8 cellular contexts compared by ENCODE assay signal in the genomic region with DNA sequence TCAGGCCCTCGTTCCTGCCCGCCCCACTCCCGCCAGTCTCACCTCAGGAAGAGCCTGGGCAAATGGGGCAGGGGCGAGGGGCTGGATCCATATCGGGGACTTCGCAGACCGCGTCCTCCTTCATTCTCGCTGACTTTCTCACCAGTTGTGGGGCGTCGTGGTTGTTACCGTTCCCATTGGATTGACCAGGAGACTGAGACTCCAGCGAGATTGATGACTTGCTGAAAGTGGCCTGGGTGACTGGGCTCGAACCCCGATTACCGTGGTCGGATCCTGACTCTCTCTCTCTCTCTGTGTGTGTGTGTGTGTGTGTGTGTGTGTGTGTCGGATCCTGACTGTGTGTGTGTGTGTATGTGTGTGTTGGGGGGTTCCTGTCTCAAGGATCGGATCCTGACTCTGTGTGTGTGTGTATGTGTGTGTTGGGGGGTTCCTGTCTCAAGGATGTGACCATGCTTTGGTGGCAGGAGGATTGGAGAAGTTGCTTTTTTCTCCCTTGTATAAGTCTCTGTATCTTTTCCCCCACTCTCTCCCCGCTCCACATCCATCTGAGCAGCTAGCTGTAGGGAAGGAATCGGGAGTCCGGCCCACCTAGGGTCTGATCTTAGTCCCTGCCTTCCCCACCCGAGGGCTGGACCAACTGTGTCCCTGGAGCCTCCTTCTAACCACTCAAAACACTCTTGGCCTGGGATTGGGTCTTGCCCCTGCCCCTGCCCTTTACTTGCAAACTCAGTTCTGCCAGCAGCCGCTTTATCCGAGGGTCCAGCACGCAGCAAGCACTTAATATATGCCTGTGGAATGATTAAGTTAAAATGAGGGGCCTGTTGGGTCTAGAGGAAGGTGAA. TPM values are rescaled to one million over a fixed set of nuclear protein-coding genes. Genes with fewer than 3 reads are reported as not detected.
DNase-seq lines count a peak whose midpoint lies in the region; ATAC-seq, FAIRE-seq and TF ChIP-seq lines count a peak whose summit lies in the region.

No MANE protein-coding gene starts in this region.

- no peak for TF ChIP-seq RAD21 in A549 (conservative IDR thresholded peaks at IDR 0.05 in 1 of 2, IDR thresholded peaks at IDR 0.05 in 1 of 2)

- no peak for FAIRE-seq in A549 (lab: Jason Lieb, UNC)

- peak in 1 of 2 experiments; percentile 5; a peak in 4 of 6 replicates for ATAC-seq in A549
- no peak for ATAC-seq in GM21423 (IDR thresholded peaks at IDR 0.05; ENCODE audit: unreplicated experiment)
- no peak for ATAC-seq in HG03378 (IDR thresholded peaks at IDR 0.05; ENCODE audit: unreplicated experiment)
- ATAC-seq in GM18498 (IDR thresholded peaks at IDR 0.05; ENCODE audit: unreplicated experiment): no peak

- H3K4me3 ChIP-seq in A549 (peak overlapping the region; percentile 70), H7 (ENCODE audit: insufficient read depth, low read depth, low read length) (peak overlapping the region; percentile 95), WERI-Rb-1 (ENCODE audit: low read depth, low read length) (peak overlapping the region; percentile 62), fibroblast of mammary gland (ENCODE audit: control insufficient read depth, low read depth, low read length) (peak overlapping the region; percentile 86), osteoblast (ENCODE audit: insufficient read depth, low read length) (peak overlapping the region; percentile 97)

- no peak for TF ChIP-seq CTCF in A549 (IDR thresholded peaks at IDR 0.05)
- no peak for TF ChIP-seq CTCF in WERI-Rb-1 (IDR thresholded peaks at IDR 0.05; ENCODE audit: low read depth, low read length)
- TF ChIP-seq CTCF in fibroblast of mammary gland (conservative IDR thresholded peaks at IDR 0.05; ENCODE audit: control insufficient read depth, insufficient read depth, low read depth, low read length): no peak
- no peak for TF ChIP-seq CTCF in osteoblast (IDR thresholded peaks at IDR 0.05; ENCODE audit: extremely low read depth, low read depth, low read length)

- DNase-seq in A549 (ENCODE audit: low read depth in 1 of 2, low spot score in 1 of 2): peak; percentile 29 to 44
- DNase-seq in H7: peak; percentile 62
- no peak for DNase-seq in WERI-Rb-1
- DNase-seq in fibroblast of mammary gland (ENCODE audit: low read depth): peak; percentile 46
- DNase-seq in osteoblast (ENCODE audit: insufficient read length, low spot score, missing footprints): peak; percentile 93

- peaks cover 30% of the 10 kb centered on the region for H4K20me1 ChIP-seq in osteoblast (ENCODE audit: insufficient read depth, low read length)

- H3K27ac ChIP-seq in A549 (peak overlapping the region; percentile 82 to 95), WERI-Rb-1 (peak overlapping the region; percentile 86), osteoblast (ENCODE audit: low read depth, low read length) (peak overlapping the region; percentile 78)

- peak overlapping the region; percentile 62 for H2AFZ ChIP-seq in osteoblast (ENCODE audit: low read length)

- TF ChIP-seq EP300 in A549 (IDR thresholded peaks at IDR 0.05): no peak

- POLR2A ChIA-PET in A549 (lab: Yijun Ruan, JAX): interaction anchor here (1.2 kb wide), 1 partner anchor 9 kb away, joined by 3 read pairs; no protein-coding TSS in a partner anchor

- H3K36me3 ChIP-seq in H7 (replicated peaks; ENCODE audit: control insufficient read depth, insufficient read depth, low read length) (peaks cover 2% of the 10 kb centered on the region; the same call in 1 of the 2 replicates), WERI-Rb-1 (no peaks in the 10 kb centered on the region), osteoblast (ENCODE audit: insufficient read depth, low read length) (no peaks in the 10 kb centered on the region)

- CTCF ChIA-PET in A549 (lab: Yijun Ruan, JAX): interaction anchor here (1.0 kb wide), 2 partner anchors 9 to 15 kb away, joined by 3 to 7 read pairs; no protein-coding TSS in a partner anchor

- H3K27me3 ChIP-seq in H7 (ENCODE audit: control insufficient read depth, insufficient read depth, low read length): no peaks in the 10 kb centered on the region
- no peaks in the 10 kb centered on the region for H3K27me3 ChIP-seq in WERI-Rb-1 (ENCODE audit: insufficient read depth, low read depth, severe bottlenecking)
- H3K27me3 ChIP-seq in osteoblast (ENCODE audit: insufficient read depth, low read length): no peaks in the 10 kb centered on the region

- H3K4me2 ChIP-seq in A549: peak overlapping the region; percentile 90
- peak overlapping the region; percentile 98 for H3K4me2 ChIP-seq in osteoblast (ENCODE audit: insufficient read depth, low read length)

- peaks cover 56% of the 10 kb centered on the region for H3K79me2 ChIP-seq in osteoblast (ENCODE audit: insufficient read depth, low read length)

- 33% methylated on average over 24 of the region's 26 CpGs for WGBS in A549 (ENCODE audit: missing lambda C conversion rate)

- H3K4me1 ChIP-seq in A549: peaks cover 13% of the 10 kb centered on the region; the same call in 2 of the 3 replicates
- H3K4me1 ChIP-seq in osteoblast (ENCODE audit: insufficient read depth, low read length): peaks cover 39% of the 10 kb centered on the region

- H3K9me3 ChIP-seq in A549 (no peaks in the 10 kb centered on the region), WERI-Rb-1 (ENCODE audit: severe bottlenecking) (no peaks in the 10 kb centered on the region), osteoblast (ENCODE audit: low read depth, low read length) (no peaks in the 10 kb centered on the region)

- no peak for TF ChIP-seq POLR2A in A549 (IDR thresholded peaks at IDR 0.05; ENCODE audit: low read length)

TF ChIP-seq in A549, 52 proteins besides CTCF, POLR2A, EP300 and RAD21 (continues in another document):
- TF ChIP-seq, protein P1, sequence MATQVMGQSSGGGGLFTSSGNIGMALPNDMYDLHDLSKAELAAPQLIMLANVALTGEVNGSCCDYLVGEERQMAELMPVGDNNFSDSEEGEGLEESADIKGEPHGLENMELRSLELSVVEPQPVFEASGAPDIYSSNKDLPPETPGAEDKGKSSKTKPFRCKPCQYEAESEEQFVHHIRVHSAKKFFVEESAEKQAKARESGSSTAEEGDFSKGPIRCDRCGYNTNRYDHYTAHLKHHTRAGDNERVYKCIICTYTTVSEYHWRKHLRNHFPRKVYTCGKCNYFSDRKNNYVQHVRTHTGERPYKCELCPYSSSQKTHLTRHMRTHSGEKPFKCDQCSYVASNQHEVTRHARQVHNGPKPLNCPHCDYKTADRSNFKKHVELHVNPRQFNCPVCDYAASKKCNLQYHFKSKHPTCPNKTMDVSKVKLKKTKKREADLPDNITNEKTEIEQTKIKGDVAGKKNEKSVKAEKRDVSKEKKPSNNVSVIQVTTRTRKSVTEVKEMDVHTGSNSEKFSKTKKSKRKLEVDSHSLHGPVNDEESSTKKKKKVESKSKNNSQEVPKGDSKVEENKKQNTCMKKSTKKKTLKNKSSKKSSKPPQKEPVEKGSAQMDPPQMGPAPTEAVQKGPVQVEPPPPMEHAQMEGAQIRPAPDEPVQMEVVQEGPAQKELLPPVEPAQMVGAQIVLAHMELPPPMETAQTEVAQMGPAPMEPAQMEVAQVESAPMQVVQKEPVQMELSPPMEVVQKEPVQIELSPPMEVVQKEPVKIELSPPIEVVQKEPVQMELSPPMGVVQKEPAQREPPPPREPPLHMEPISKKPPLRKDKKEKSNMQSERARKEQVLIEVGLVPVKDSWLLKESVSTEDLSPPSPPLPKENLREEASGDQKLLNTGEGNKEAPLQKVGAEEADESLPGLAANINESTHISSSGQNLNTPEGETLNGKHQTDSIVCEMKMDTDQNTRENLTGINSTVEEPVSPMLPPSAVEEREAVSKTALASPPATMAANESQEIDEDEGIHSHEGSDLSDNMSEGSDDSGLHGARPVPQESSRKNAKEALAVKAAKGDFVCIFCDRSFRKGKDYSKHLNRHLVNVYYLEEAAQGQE (IDR thresholded peaks at IDR 0.05): no peak
- TF ChIP-seq JUN (IDR thresholded peaks at IDR 0.05) (no peak), FOXS1 (CRISPR knock-in tag; IDR thresholded peaks at IDR 0.05) (no peak), NR3C1 (IDR thresholded peaks at IDR 0.05) (no peak), BCL3 (IDR thresholded peaks at IDR 0.05) (no peak), CBX2 (IDR thresholded peaks at IDR 0.05; ENCODE audit: borderline replicate concordance, low read depth) (no peak), ESRRA (IDR thresholded peaks at IDR 0.05; ENCODE audit: borderline replicate concordance, low read length) (no peak), TFCP2L1 (CRISPR knock-in tag; IDR thresholded peaks at IDR 0.05) (no peak), ZFP36 (IDR thresholded peaks at IDR 0.05; ENCODE audit: borderline replicate concordance, partially characterized antibody) (no peak), NPAS2 (CRISPR knock-in tag; IDR thresholded peaks at IDR 0.05; ENCODE audit: borderline replicate concordance) (no peak), SMC3 (IDR thresholded peaks at IDR 0.05) (no peak), PHF8 (IDR thresholded peaks at IDR 0.05; ENCODE audit: borderline replicate concordance, low read depth) (peak; percentile 48; the same call in 1 of the 2 replicates), TP53 (CRISPR knock-in tag; IDR thresholded peaks at IDR 0.05) (no peak)

RNA-seq across cellular contexts. Expression of gene PLEKHO2, which starts 0.6 kb away (rescaled TPM):
- polyA plus RNA-seq in A549 (2011; rRNA removed): 2.8 and 2.9 TPM in 2 replicates
- polyA plus RNA-seq in A549 (2012; cell fraction: cytosol; rRNA removed): 3.2 and 4.1 TPM in 2 replicates
- polyA plus RNA-seq in A549 (2012; cell fraction: nucleus; rRNA removed): 14.3 and 16.2 TPM in 2 replicates
- 3.7 to 3.9 TPM (median 3.8 TPM) in 3 replicates for polyA plus RNA-seq in A549 (2017; fragmentation: RNase III; extraction: RNeasy Plus Mini Kit Qiagen cat#74134 plus additional on column Dnase treatment)
- 3.8 and 4.9 TPM in 2 replicates for polyA minus RNA-seq in A549 (2011; rRNA and poly(A)+ RNA removed)
- total RNA-seq in H7 (2014; rRNA removed; shearing (Covaris generic)): 14.5 and 17.0 TPM in 2 replicates
- 38.3 and 41.6 TPM in 2 replicates for total RNA-seq in osteoblast

RNA-seq across cellular contexts. Expression of gene PIF1, which starts 16.9 kb away (rescaled TPM):
- polyA plus RNA-seq in A549 (2011; rRNA removed): 8.5 and 11.1 TPM in 2 replicates
- polyA plus RNA-seq in A549 (2012; cell fraction: cytosol; rRNA removed): 27.5 and 29.2 TPM in 2 replicates
- 210 and 257 TPM in 2 replicates for polyA plus RNA-seq in A549 (2012; cell fraction: nucleus; rRNA removed)
- 24.9 to 25.4 TPM (median 25.3 TPM) in 3 replicates for polyA plus RNA-seq in A549 (2017; fragmentation: RNase III; extraction: RNeasy Plus Mini Kit Qiagen cat#74134 plus additional on column Dnase treatment)
- polyA minus RNA-seq in A549 (2011; rRNA and poly(A)+ RNA removed): 7.9 and 8.3 TPM in 2 replicates
- 100 and 124 TPM in 2 replicates for total RNA-seq in H7 (2014; rRNA removed; shearing (Covaris generic))
- total RNA-seq in osteoblast: 6.2 and 9.4 TPM in 2 replicates
